8 cellular contexts compared by ENCODE assay signal in the genomic region with DNA sequence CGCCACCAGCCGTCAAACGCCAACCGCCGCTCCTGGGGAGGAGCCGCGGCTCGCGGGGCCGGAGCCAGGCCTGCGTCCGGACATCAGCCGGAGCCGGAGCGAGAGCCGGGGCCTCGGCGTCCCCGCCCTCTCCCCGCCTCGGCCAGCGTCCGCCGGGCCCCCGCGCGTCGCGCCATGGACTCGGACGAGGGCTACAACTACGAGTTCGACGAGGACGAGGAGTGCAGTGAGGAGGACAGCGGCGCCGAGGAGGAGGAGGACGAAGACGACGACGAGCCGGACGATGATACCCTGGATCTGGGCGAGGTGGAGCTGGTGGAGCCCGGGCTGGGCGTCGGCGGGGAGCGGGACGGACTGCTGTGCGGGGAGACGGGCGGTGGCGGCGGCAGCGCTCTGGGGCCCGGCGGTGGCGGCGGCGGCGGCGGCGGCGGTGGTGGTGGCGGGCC. TPM values are rescaled to one million over a fixed set of nuclear protein-coding genes. Genes with fewer than 3 reads are reported as not detected.
DNase-seq lines count a peak whose midpoint lies in the region; ATAC-seq, FAIRE-seq and TF ChIP-seq lines count a peak whose summit lies in the region.

No MANE protein-coding gene starts in this region.

- WGBS in pancreas, 2 donors: 0% methylated on average over 49 to 67 of the region's 67 CpGs

- peaks cover 21% of the 10 kb centered on the region for H3K36me3 Mint-ChIP-seq in T-helper 1 cell treated with Interleukin-12 subunit alpha and Interleukin-12 subunit beta and Interleukin-4 antibody, amounts not matched to agents 30 μg/mL and 1 μg/mL, for 36 hours (ENCODE audit: low read depth)

- DNase-seq in GM06990 (ENCODE audit: extremely low read depth, insufficient read length) (no peak), HFF-Myc (ENCODE audit: extremely low read depth, low read depth) (no peak), fibroblast of villous mesenchyme (ENCODE audit: low read depth) (no peak), pancreas (peak in 1 of 6 donors; percentile 67), GM03348 (ENCODE audit: low spot score) (no peak), Ammon's horn (ENCODE audit: low spot score) (no peak), DMS114 treated with DMSO at 0.1 percent for 48 hours (lab: John Stamatoyannopoulos, UW; ENCODE audit: unreplicated experiment) (no peak)

- no peak for FAIRE-seq in pancreas (lab: Jason Lieb, UNC)

- ATAC-seq in pancreas: peak in 3 of 4 donors; percentile 2 to 23 (median 10)

- peak overlapping the region; percentile 93 for H3K4me3 ChIP-seq in GM06990 (replicated peaks; ENCODE audit: low read depth, low read length)
- H3K4me3 ChIP-seq in HFF-Myc (replicated peaks; ENCODE audit: low read depth, low read length): peak overlapping the region; percentile 53
- H3K4me3 ChIP-seq in fibroblast of villous mesenchyme (ENCODE audit: low read depth, low read length): peak overlapping the region; percentile 92
- H3K4me3 ChIP-seq in pancreas: peak overlapping the region; percentile 60 to 77 (median 75)

- H3K27me3 ChIP-seq in GM06990 (replicated peaks; ENCODE audit: control insufficient read depth, insufficient read depth, low read length) (no peaks in the 10 kb centered on the region), pancreas (no peaks in the 10 kb centered on the region)

- peaks cover 34% of the 10 kb centered on the region for H3K4me1 Mint-ChIP-seq in T-helper 1 cell treated with Interleukin-12 subunit alpha and Interleukin-12 subunit beta and Interleukin-4 antibody, amounts not matched to agents 30 μg/mL and 1 μg/mL, for 36 hours (ENCODE audit: low read depth)

- no peaks in the 10 kb centered on the region for H3K9me3 Mint-ChIP-seq in T-helper 1 cell treated with Interleukin-12 subunit alpha and Interleukin-12 subunit beta and Interleukin-4 antibody, amounts not matched to agents 30 μg/mL and 1 μg/mL, for 36 hours

- peak overlapping the region; percentile 99 to 100 (median 100) for H3K27ac ChIP-seq in pancreas

- H3K4me3 Mint-ChIP-seq in T-helper 1 cell treated with Interleukin-12 subunit alpha and Interleukin-12 subunit beta and Interleukin-4 antibody, amounts not matched to agents 30 μg/mL and 1 μg/mL, for 36 hours: peak overlapping the region; percentile 93

- H3K27ac Mint-ChIP-seq in T-helper 1 cell treated with Interleukin-12 subunit alpha and Interleukin-12 subunit beta and Interleukin-4 antibody, amounts not matched to agents 30 μg/mL and 1 μg/mL, for 36 hours: peak overlapping the region; percentile 98

- H3K36me3 ChIP-seq in GM06990 (ENCODE audit: control insufficient read depth, insufficient read depth, low read length) (peaks cover 7% of the 10 kb centered on the region), pancreas (no peaks in the 10 kb centered on the region)

- H3K9me3 ChIP-seq in pancreas: no peaks in the 10 kb centered on the region

- H3K4me1 ChIP-seq in pancreas: peaks cover 23 to 32% (median 27%) of the 10 kb centered on the region in 3 donors

- H3K27me3 Mint-ChIP-seq in T-helper 1 cell treated with Interleukin-12 subunit alpha and Interleukin-12 subunit beta and Interleukin-4 antibody, amounts not matched to agents 30 μg/mL and 1 μg/mL, for 36 hours (ENCODE audit: low read depth): no peaks in the 10 kb centered on the region

- no peak for TF ChIP-seq CTCF in GM06990 (IDR thresholded peaks at IDR 0.05; ENCODE audit: insufficient read depth, low read length, poor library complexity, severe bottlenecking)
- no peak for TF ChIP-seq CTCF in HFF-Myc (IDR thresholded peaks at IDR 0.05; ENCODE audit: low read depth, low read length, missing control alignments)
- no peak for TF ChIP-seq CTCF in fibroblast of villous mesenchyme (IDR thresholded peaks at IDR 0.05; ENCODE audit: insufficient read depth, low read depth, low read length)
- TF ChIP-seq CTCF in pancreas (IDR thresholded peaks at IDR 0.05): no peak

- intact Hi-C loops in pancreas (cut with DNase I): no loop called here

RNA-seq across cellular contexts. Expression of gene ARIH1, which starts 0.4 kb away (rescaled TPM):
- total RNA-seq in fibroblast of villous mesenchyme: 21.3 and 37.6 TPM in 2 replicates
- total RNA-seq in pancreas: 10 to 100 TPM; 59.7 to 91.3 (median 68.8) TPM
- 10 to 100 TPM; 11.5 to 22.5 TPM for polyA plus RNA-seq in pancreas
